In the genomic region with DNA sequence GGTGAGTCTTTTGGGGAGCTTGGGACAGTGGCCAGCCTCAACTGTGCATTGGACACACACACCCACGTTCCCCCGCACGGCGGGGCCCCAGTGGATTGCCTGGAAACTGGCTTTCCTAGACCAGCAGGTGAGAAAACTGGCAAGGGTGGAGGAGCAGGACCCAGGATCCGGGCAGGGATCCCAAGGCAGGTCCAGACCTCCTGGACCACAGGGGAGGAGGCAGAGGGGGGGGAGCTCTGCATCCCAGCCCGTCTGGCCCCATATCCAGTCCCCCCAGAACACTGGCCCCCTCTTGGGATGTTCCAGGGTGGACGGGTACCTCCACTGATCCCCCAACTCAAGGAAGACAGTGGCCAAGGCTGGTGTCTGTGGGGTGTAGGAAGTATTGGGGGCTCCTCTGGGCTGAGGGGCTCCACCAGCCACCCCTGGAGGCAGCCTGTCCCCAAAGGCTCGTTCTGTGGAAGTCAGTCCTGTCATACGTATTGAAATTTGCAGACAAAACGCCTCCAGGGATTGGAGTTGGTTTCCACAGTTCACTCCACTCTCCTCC, we compare ENCODE assay signal across 21 cellular contexts.
A peak's percentile ranks its signal among the peaks of the same experiment; 100 is the strongest.
DNase-seq lines count a peak whose midpoint lies in the region; ATAC-seq, FAIRE-seq and TF ChIP-seq lines count a peak whose summit lies in the region.
"Had no signal": no experiment of that assay in that cellular context is flagged by ENCODE, and none has a peak within 500 bp of the region (broad histone marks: within the 10 kb centered on the region; RNA-seq: fewer than 3 reads in every experiment).

No MANE protein-coding gene starts in this region.

- H3F3A ChIP-seq in neural progenitor cell (ENCODE audit: low read depth) = no peaks in the 10 kb centered on the region

- no peak for TF ChIP-seq POLR2A in sigmoid colon (IDR thresholded peaks at IDR 0.05)

- no peak for ATAC-seq in Right ventricle myocardium inferior
- no peak for ATAC-seq in heart right ventricle
- ATAC-seq: A549, K562 had no signal

- peak; percentile 46 for DNase-seq in Right ventricle myocardium inferior (ENCODE audit: missing footprints)
- no peak for DNase-seq in heart right ventricle
- DNase-seq in kidney = peak; percentile 40
- no peak for DNase-seq in neural progenitor cell (ENCODE audit: low spot score)
- DNase-seq in sigmoid colon = peak; percentile 52
- no peak for DNase-seq in AML-193 (lab: John Stamatoyannopoulos, UW)
- no peak for DNase-seq in central memory CD4-positive, alpha-beta T cell
- DNase-seq in activated CD4-positive, alpha-beta memory T cell treated with anti-CD3 and anti-CD28 coated beads for 36 hours = no peak
- DNase-seq: Caco-2; CD4-positive, CD25-positive, alpha-beta regulatory T cell; GDM1; GOT3; H9 had no signal

- H2AFZ ChIP-seq in neural progenitor cell (replicated peaks) = no peak overlapping the region

- no peaks in the 10 kb centered on the region for H3K79me2 ChIP-seq in neural progenitor cell (ENCODE audit: low read depth)

- H3K27ac ChIP-seq in heart right ventricle = no peak overlapping the region
- no peak overlapping the region for H3K27ac ChIP-seq in kidney (ENCODE audit: low read depth in 2 of 2, low read length in 2 of 2)
- no peak overlapping the region for H3K27ac ChIP-seq in neural progenitor cell
- H3K27ac ChIP-seq in sigmoid colon = no peak overlapping the region
- H3K27ac ChIP-seq: 22Rv1, BLaER1 had no signal

- peaks cover under 1% of the 10 kb centered on the region for H3K36me3 Mint-ChIP-seq in neural progenitor cell
- H3K36me3 Mint-ChIP-seq in activated CD4-positive, alpha-beta memory T cell treated with anti-CD3 and anti-CD28 coated beads for 36 hours = no peaks in the 10 kb centered on the region
- H3K36me3 Mint-ChIP-seq: CD4-positive, CD25-positive, alpha-beta regulatory T cell had no signal

- H3K27me3 ChIP-seq in heart right ventricle (peaks cover 0 to 4% (median 0%) of the 10 kb centered on the region in 7 donors), neural progenitor cell (no peaks in the 10 kb centered on the region), sigmoid colon (peaks cover 0 to 4% (median 0%) of the 10 kb centered on the region in 3 donors)
- H3K27me3 ChIP-seq: BLaER1 had no signal

- H4K20me1 ChIP-seq in neural progenitor cell (ENCODE audit: low read depth) = no peaks in the 10 kb centered on the region
- H4K20me1 ChIP-seq: BLaER1 had no signal

- peaks cover 26% of the 10 kb centered on the region for H3K4me1 Mint-ChIP-seq in neural progenitor cell
- H3K4me1 Mint-ChIP-seq in activated CD4-positive, alpha-beta memory T cell treated with anti-CD3 and anti-CD28 coated beads for 36 hours (ENCODE audit: low read depth) = no peaks in the 10 kb centered on the region
- H3K4me1 Mint-ChIP-seq: CD4-positive, CD25-positive, alpha-beta regulatory T cell; CD8-positive, alpha-beta memory T cell; H9 had no signal

- H3K4me3 Mint-ChIP-seq in neural progenitor cell = no peak overlapping the region
- no peak overlapping the region for H3K4me3 Mint-ChIP-seq in activated CD4-positive, alpha-beta memory T cell treated with anti-CD3 and anti-CD28 coated beads for 36 hours
- H3K4me3 Mint-ChIP-seq: CD4-positive, CD25-positive, alpha-beta regulatory T cell; CD8-positive, alpha-beta memory T cell; H9 had no signal

- H3K9me3 Mint-ChIP-seq in neural progenitor cell = peaks cover 28% of the 10 kb centered on the region
- peaks cover 21% of the 10 kb centered on the region for H3K9me3 Mint-ChIP-seq in activated CD4-positive, alpha-beta memory T cell treated with anti-CD3 and anti-CD28 coated beads for 36 hours

- intact Hi-C loops in Right ventricle myocardium inferior (cut with DNase I) = no loop called here
- intact Hi-C loops in heart right ventricle (cut with DNase I) = no loop called here
- intact Hi-C loops in kidney (cut with DNase I) = no loop called here
- intact Hi-C loops in sigmoid colon (cut with DNase I) = no loop called here
- intact Hi-C loops in activated CD4-positive, alpha-beta memory T cell treated with anti-CD3 and anti-CD28 coated beads for 36 hours (cut with micrococcal nuclease) = no loop called here

- H3K9ac ChIP-seq in kidney (ENCODE audit: low read length in 2 of 2) = no peak overlapping the region
- H3K9ac ChIP-seq in neural progenitor cell = no peak overlapping the region
- H3K9ac ChIP-seq: BLaER1 had no signal

- TF ChIP-seq CTCF in heart right ventricle (IDR thresholded peaks at IDR 0.05) (no peak), kidney (IDR thresholded peaks at IDR 0.05; ENCODE audit: borderline replicate concordance, extremely low read depth, insufficient read depth) (no peak), neural progenitor cell (IDR thresholded peaks at IDR 0.05) (no peak), sigmoid colon (IDR thresholded peaks at IDR 0.05) (no peak)

- peak overlapping the region; percentile 29 for H3K27ac Mint-ChIP-seq in neural progenitor cell
- no peak overlapping the region for H3K27ac Mint-ChIP-seq in activated CD4-positive, alpha-beta memory T cell treated with anti-CD3 and anti-CD28 coated beads for 36 hours
- H3K27ac Mint-ChIP-seq: CD8-positive, alpha-beta memory T cell had no signal

- TF ChIP-seq EP300 in sigmoid colon (IDR thresholded peaks at IDR 0.05) = no peak

- CTCF ChIA-PET in activated CD4-positive, alpha-beta memory T cell treated with anti-CD3 and anti-CD28 coated beads for 36 hours (lab: Charles Lee) = no interaction called here

- H3K36me3 ChIP-seq in heart right ventricle = no peaks in the 10 kb centered on the region
- no peaks in the 10 kb centered on the region for H3K36me3 ChIP-seq in kidney (ENCODE audit: control insufficient read depth in 1 of 2, insufficient read depth in 2 of 2, low read length in 2 of 2)
- no peaks in the 10 kb centered on the region for H3K36me3 ChIP-seq in neural progenitor cell
- no peaks in the 10 kb centered on the region for H3K36me3 ChIP-seq in sigmoid colon
- H3K36me3 ChIP-seq: BLaER1 had no signal

- no peak for FAIRE-seq in kidney (lab: Jason Lieb, UNC)
- FAIRE-seq: A549, D721Med, GM12892, GM18507, K562 had no signal

- H3K4me2 ChIP-seq in neural progenitor cell = no peak overlapping the region
- H3K4me2 ChIP-seq: A549 had no signal

- H3K4me3 ChIP-seq in heart right ventricle (no peak overlapping the region), kidney (ENCODE audit: low read length in 2 of 2) (no peak overlapping the region), neural progenitor cell (no peak overlapping the region), sigmoid colon (no peak overlapping the region)
- H3K4me3 ChIP-seq: A549, BLaER1, K562 had no signal

- POLR2A ChIA-PET in activated CD4-positive, alpha-beta memory T cell treated with anti-CD3 and anti-CD28 coated beads for 36 hours (lab: Charles Lee) = no interaction called here

- 88 to 89% methylated on average over 10 of the region's 10 CpGs for WGBS in heart right ventricle, 2 donors
- 83 to 85% methylated on average over 10 of the region's 10 CpGs for WGBS in sigmoid colon, 2 donors

- H3K9me3 ChIP-seq in heart right ventricle (peaks cover 0 to 26% (median 14%) of the 10 kb centered on the region in 11 donors), kidney (ENCODE audit: control insufficient read depth in 1 of 2, low read length in 2 of 2) (peaks cover 3 to 17% of the 10 kb centered on the region in 2 donors), neural progenitor cell (ENCODE audit: low read depth) (no peaks in the 10 kb centered on the region), sigmoid colon (peaks cover 0 to 5% (median 3%) of the 10 kb centered on the region in 4 donors)

- H3K4me1 ChIP-seq in heart right ventricle (peaks cover 0 to 14% (median 0%) of the 10 kb centered on the region in 9 donors), kidney (ENCODE audit: control insufficient read depth in 1 of 2, insufficient read depth in 1 of 2, low read depth in 1 of 2, low read length in 2 of 2) (no peaks in the 10 kb centered on the region), neural progenitor cell (peaks cover 5% of the 10 kb centered on the region), sigmoid colon (no peaks in the 10 kb centered on the region)
- H3K4me1 ChIP-seq: A549, Caco-2 had no signal

- H3K27me3 Mint-ChIP-seq in neural progenitor cell (ENCODE audit: insufficient read depth, low read depth) = peaks cover 5% of the 10 kb centered on the region
- H3K27me3 Mint-ChIP-seq in activated CD4-positive, alpha-beta memory T cell treated with anti-CD3 and anti-CD28 coated beads for 36 hours = peaks cover 5% of the 10 kb centered on the region
- H3K27me3 Mint-ChIP-seq: CD4-positive, CD25-positive, alpha-beta regulatory T cell had no signal

Comparison
In these comparisons a context has a peak if more than half of its experiments do, and no peak if none do; other contexts are left out.
1. DNase-seq: peak in Right ventricle myocardium inferior (single experiment), kidney (single experiment) and sigmoid colon (single experiment); none in heart right ventricle (0 of 2), neural progenitor cell (single experiment), AML-193 (0 of 2), central memory CD4-positive, alpha-beta T cell (single experiment) and activated CD4-positive, alpha-beta memory T cell treated with anti-CD3 and anti-CD28 coated beads for 36 hours (single experiment).